In genomic region chr10:77846718-77847311, GRCh38 we compare ENCODE assay signal across 8 cellular contexts.
DNase-seq lines count a peak whose midpoint lies in the region; ATAC-seq and TF ChIP-seq lines count a peak whose summit lies in the region.

No MANE protein-coding gene starts in this region.

- H3K27ac ChIP-seq in HUES64 (ENCODE audit: low read depth, low read length) (peak overlapping the region; percentile 79), RWPE1 (peak overlapping the region; percentile 83), osteoblast (ENCODE audit: low read depth, low read length) (peak overlapping the region; percentile 69), thyroid gland (peak overlapping the region; percentile 12 to 94 (median 86))

- intact Hi-C loops in thyroid gland (cut with DNase I) = loop anchor here (5.0 to 10.0 kb wide), 2 partner anchors 80 to 158 kb away; partner anchors contain the start of gene DLG5

- peak; percentile 98 for TF ChIP-seq CTCF in AG10803 (conservative IDR thresholded peaks at IDR 0.05; ENCODE audit: low read length)
- TF ChIP-seq CTCF in RWPE1 (conservative IDR thresholded peaks at IDR 0.05; ENCODE audit: low read depth) = peak; percentile 95
- TF ChIP-seq CTCF in osteoblast (IDR thresholded peaks at IDR 0.05; ENCODE audit: extremely low read depth, low read depth, low read length) = peak; percentile 97
- TF ChIP-seq CTCF in thyroid gland (IDR thresholded peaks at IDR 0.05) = peak; percentile 91 to 99 (median 94)

- H3K9ac ChIP-seq in HUES64 (ENCODE audit: low read depth, low read length) = peak overlapping the region; percentile 66

- H3K36me3 ChIP-seq in HUES64 (ENCODE audit: insufficient read depth, low read length) = peaks cover 34% of the 10 kb centered on the region
- peaks cover 25% of the 10 kb centered on the region for H3K36me3 ChIP-seq in osteoblast (ENCODE audit: insufficient read depth, low read length)
- H3K36me3 ChIP-seq in thyroid gland = peaks cover 3 to 6% of the 10 kb centered on the region in 2 donors

- no peaks in the 10 kb centered on the region for H3K9me3 ChIP-seq in HUES64 (ENCODE audit: insufficient read depth, low read depth, low read length)
- H3K9me3 ChIP-seq in osteoblast (ENCODE audit: low read depth, low read length) = no peaks in the 10 kb centered on the region
- H3K9me3 ChIP-seq in thyroid gland = no peaks in the 10 kb centered on the region

- peak overlapping the region; percentile 69 for H2AFZ ChIP-seq in osteoblast (ENCODE audit: low read length)

- DNase-seq in AG10803 (ENCODE audit: low read depth) = peak; percentile 59
- DNase-seq in RWPE1 (ENCODE audit: low spot score) = peak; percentile 73
- peak; percentile 65 for DNase-seq in activated naive CD4-positive, alpha-beta T cell treated with Interleukin-2 at 50 U/mL for 16 hours
- peak; percentile 25 for DNase-seq in glomerular endothelial cell (ENCODE audit: extremely low read depth, low read depth, low spot score)
- peak; percentile 90 for DNase-seq in osteoblast (ENCODE audit: insufficient read length, low spot score, missing footprints)
- DNase-seq in thyroid gland = peak; percentile 79 to 83

- WGBS in HUES64 = 41% methylated on average over 21 of the region's 21 CpGs
- 11 to 34% methylated on average over 7 to 21 of the region's 21 CpGs for WGBS in thyroid gland, 2 donors

- peaks cover 3% of the 10 kb centered on the region for H4K20me1 ChIP-seq in osteoblast (ENCODE audit: insufficient read depth, low read length)

- H3K4me1 ChIP-seq in HUES64 (ENCODE audit: insufficient read depth, low read length) = peaks cover 45% of the 10 kb centered on the region
- H3K4me1 ChIP-seq in osteoblast (ENCODE audit: insufficient read depth, low read length) = peaks cover 26% of the 10 kb centered on the region
- peaks cover 45 to 58% of the 10 kb centered on the region in 2 donors for H3K4me1 ChIP-seq in thyroid gland

- peaks cover 3% of the 10 kb centered on the region for H3K79me2 ChIP-seq in osteoblast (ENCODE audit: insufficient read depth, low read length)

- H3K27me3 ChIP-seq in HUES64 (ENCODE audit: insufficient read depth, low read length) (no peaks in the 10 kb centered on the region), osteoblast (ENCODE audit: insufficient read depth, low read length) (no peaks in the 10 kb centered on the region), thyroid gland (no peaks in the 10 kb centered on the region)

- ATAC-seq in GM19035 (IDR thresholded peaks at IDR 0.05; ENCODE audit: unreplicated experiment) = peak; percentile 61

- peak overlapping the region; percentile 56 for H3K4me2 ChIP-seq in osteoblast (ENCODE audit: insufficient read depth, low read length)

- POLR2A ChIA-PET in RWPE1 (lab: Yijun Ruan, JAX; ENCODE audit: low non-redundant PET) = no interaction called here

- TF ChIP-seq POLR2A in thyroid gland (IDR thresholded peaks at IDR 0.05) = no peak

- no peak overlapping the region for H3K4me3 ChIP-seq in AG10803 (ENCODE audit: low read length)
- no peak overlapping the region for H3K4me3 ChIP-seq in HUES64 (ENCODE audit: low read length)
- H3K4me3 ChIP-seq in osteoblast (ENCODE audit: insufficient read depth, low read length) = no peak overlapping the region
- no peak overlapping the region for H3K4me3 ChIP-seq in thyroid gland (replicated peaks in 1 of 3)

- CTCF ChIA-PET in RWPE1 (lab: Yijun Ruan, JAX) = interaction anchor here (0.6 to 1.4 kb wide), 21 partner anchors 9 to 1643 kb away, joined by 3 to 13 read pairs (median 4); no protein-coding TSS in a partner anchor

Comparison
In these comparisons a context has a peak if more than half of its experiments do, and no peak if none do; other contexts are left out.
1. DNase-seq: peak in every context shown above with its lines; median percentile 90 in osteoblast; 81 in thyroid gland; 73 in RWPE1; 65 in activated naive CD4-positive, alpha-beta T cell treated with Interleukin-2 at 50 U/mL for 16 hours; 59 in AG10803; 25 in glomerular endothelial cell.